ENCODE assay signal across 9 cellular contexts in the genomic region with DNA sequence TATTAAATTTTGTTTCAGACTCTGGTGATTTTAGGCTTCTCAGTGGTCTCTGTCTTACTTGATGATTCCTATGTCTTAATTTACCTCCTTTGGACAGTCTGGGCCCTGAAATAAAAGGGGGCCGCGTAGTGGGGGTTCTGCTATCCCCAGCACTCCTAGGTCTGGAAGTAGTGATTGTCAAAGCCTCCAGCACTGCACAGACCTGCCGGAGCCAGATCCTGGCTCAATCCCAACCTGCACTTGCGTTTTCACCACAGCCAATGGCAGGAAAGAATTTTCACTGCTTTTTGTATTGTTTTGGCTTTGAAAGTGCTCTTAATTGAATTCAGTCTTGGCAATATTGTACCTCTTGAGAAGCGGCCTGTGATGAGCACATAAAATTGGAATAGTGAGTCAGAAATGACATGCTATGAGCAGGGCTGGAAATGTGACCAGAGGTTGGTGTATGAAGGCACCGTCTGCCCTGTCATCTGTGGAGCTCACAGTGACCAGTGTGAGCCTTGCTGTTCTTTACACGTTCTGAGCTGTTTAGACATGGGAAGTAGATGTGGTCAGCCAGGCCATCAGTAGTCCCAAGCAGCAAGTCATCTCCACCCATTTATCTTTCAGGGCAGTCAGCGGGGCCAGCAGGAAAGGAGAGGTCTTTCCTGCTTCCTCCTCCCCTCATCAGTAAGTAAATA. TPM values are rescaled to one million over a fixed set of nuclear protein-coding genes. Genes with fewer than 3 reads are reported as not detected.
DNase-seq lines count a peak whose midpoint lies in the region; ATAC-seq and TF ChIP-seq lines count a peak whose summit lies in the region.
"Had no signal": no experiment of that assay in that cellular context is flagged by ENCODE, and none has a peak within 500 bp of the region (broad histone marks: within the 10 kb centered on the region; RNA-seq: fewer than 3 reads in every experiment).

No MANE protein-coding gene starts in this region.

- no peak overlapping the region for H3K4me3 ChIP-seq in thyroid gland (replicated peaks in 1 of 3)

- 35 to 42% methylated on average over 8 of the region's 8 CpGs for WGBS in thyroid gland, 2 donors

- intact Hi-C loops in activated CD8-positive, alpha-beta T cell treated with anti-CD3 and anti-CD28 coated beads for 36 hours (cut with micrococcal nuclease), result no loop called here
- intact Hi-C loops in thyroid gland (cut with DNase I), result no loop called here

- peaks cover 35 to 46% of the 10 kb centered on the region in 2 donors for H3K36me3 ChIP-seq in thyroid gland

- peaks cover 5% of the 10 kb centered on the region for H3K4me1 Mint-ChIP-seq in activated naive CD4-positive, alpha-beta T cell treated with anti-CD3 and anti-CD28 coated beads, Interleukin-2, amount 50 U/mL, for 24 hours
- H3K4me1 Mint-ChIP-seq in activated CD8-positive, alpha-beta T cell treated with anti-CD3 and anti-CD28 coated beads for 36 hours (ENCODE audit: low read depth), result peaks cover 9% of the 10 kb centered on the region
- peaks cover 8% of the 10 kb centered on the region for H3K4me1 Mint-ChIP-seq in nephron progenitor cell

- no peaks in the 10 kb centered on the region for H3K9me3 Mint-ChIP-seq in activated naive CD4-positive, alpha-beta T cell treated with anti-CD3 and anti-CD28 coated beads, Interleukin-2, amount 50 U/mL, for 24 hours
- H3K9me3 Mint-ChIP-seq in activated CD8-positive, alpha-beta T cell treated with anti-CD3 and anti-CD28 coated beads for 36 hours, result no peaks in the 10 kb centered on the region
- H3K9me3 Mint-ChIP-seq in nephron progenitor cell, result no peaks in the 10 kb centered on the region

- CTCF ChIA-PET in activated CD8-positive, alpha-beta T cell treated with anti-CD3 and anti-CD28 coated beads for 36 hours (lab: Charles Lee), result no interaction called here

- no peak for TF ChIP-seq CTCF in activated CD8-positive, alpha-beta T cell treated with anti-CD3 and anti-CD28 coated beads for 36 hours (IDR thresholded peaks at IDR 0.05)
- TF ChIP-seq CTCF in thyroid gland (IDR thresholded peaks at IDR 0.05) (no peak), nephron progenitor cell (IDR thresholded peaks at IDR 0.05) (no peak)

- peak overlapping the region; percentile 86 to 90 (median 89) for H3K27ac ChIP-seq in thyroid gland

- no peak for ATAC-seq in activated CD8-positive, alpha-beta T cell treated with anti-CD3 and anti-CD28 coated beads for 36 hours
- ATAC-seq in HG02973 (IDR thresholded peaks at IDR 0.05; ENCODE audit: unreplicated experiment), result no peak

- peaks cover 15% of the 10 kb centered on the region for H3K36me3 Mint-ChIP-seq in activated naive CD4-positive, alpha-beta T cell treated with anti-CD3 and anti-CD28 coated beads, Interleukin-2, amount 50 U/mL, for 24 hours
- H3K36me3 Mint-ChIP-seq in activated CD8-positive, alpha-beta T cell treated with anti-CD3 and anti-CD28 coated beads for 36 hours (ENCODE audit: low read depth), result peaks cover 47% of the 10 kb centered on the region
- peaks cover 57% of the 10 kb centered on the region for H3K36me3 Mint-ChIP-seq in nephron progenitor cell (ENCODE audit: low read depth)

- no peaks in the 10 kb centered on the region for H3K27me3 Mint-ChIP-seq in activated naive CD4-positive, alpha-beta T cell treated with anti-CD3 and anti-CD28 coated beads, Interleukin-2, amount 50 U/mL, for 24 hours
- no peaks in the 10 kb centered on the region for H3K27me3 Mint-ChIP-seq in activated CD8-positive, alpha-beta T cell treated with anti-CD3 and anti-CD28 coated beads for 36 hours
- no peaks in the 10 kb centered on the region for H3K27me3 Mint-ChIP-seq in nephron progenitor cell (ENCODE audit: low read depth, poor library complexity)

- H3K27ac Mint-ChIP-seq in activated naive CD4-positive, alpha-beta T cell treated with anti-CD3 and anti-CD28 coated beads, Interleukin-2, amount 50 U/mL, for 24 hours, result peak overlapping the region; percentile 80
- H3K27ac Mint-ChIP-seq in activated CD8-positive, alpha-beta T cell treated with anti-CD3 and anti-CD28 coated beads for 36 hours, result peak overlapping the region; percentile 70
- H3K27ac Mint-ChIP-seq in nephron progenitor cell, result no peak overlapping the region

- no peak overlapping the region for H3K4me3 Mint-ChIP-seq in activated naive CD4-positive, alpha-beta T cell treated with anti-CD3 and anti-CD28 coated beads, Interleukin-2, amount 50 U/mL, for 24 hours
- no peak overlapping the region for H3K4me3 Mint-ChIP-seq in activated CD8-positive, alpha-beta T cell treated with anti-CD3 and anti-CD28 coated beads for 36 hours
- H3K4me3 Mint-ChIP-seq in nephron progenitor cell, result no peak overlapping the region

- POLR2A ChIA-PET in activated CD8-positive, alpha-beta T cell treated with anti-CD3 and anti-CD28 coated beads for 36 hours (lab: Charles Lee), result interaction anchor here (1.3 to 2.6 kb wide), 4 partner anchors 8 to 35 kb away, joined by 4 to 9 read pairs (median 4); no protein-coding TSS in a partner anchor

- no peak for DNase-seq in activated naive CD4-positive, alpha-beta T cell treated with anti-CD3 and anti-CD28 coated beads, Interleukin-2, amount 50 U/mL, for 16 hours
- no peak for DNase-seq in activated CD8-positive, alpha-beta T cell treated with anti-CD3 and anti-CD28 coated beads for 36 hours
- DNase-seq in inferior parietal cortex (ENCODE audit: extremely low spot score) (peak; percentile 38), thyroid gland (peak; percentile 87), nephron progenitor cell (no peak), SHP77 (lab: John Stamatoyannopoulos, UW) (no peak)
- DNase-seq: small intestine had no signal

- TF ChIP-seq POLR2A in thyroid gland (IDR thresholded peaks at IDR 0.05), result no peak

- peaks cover 32 to 37% of the 10 kb centered on the region in 2 donors for H3K4me1 ChIP-seq in thyroid gland

- no peaks in the 10 kb centered on the region for H3K27me3 ChIP-seq in thyroid gland

- no peaks in the 10 kb centered on the region for H3K9me3 ChIP-seq in thyroid gland

RNA-seq across cellular contexts. Expression of gene SECISBP2, which starts 41.5 kb away (rescaled TPM):
- total RNA-seq in activated CD8-positive, alpha-beta T cell treated with anti-CD3 and anti-CD28 coated beads for 36 hours, result 10 to 100 TPM; 40.4 to 42.5 TPM
- total RNA-seq in thyroid gland, result 100 to 1,000 TPM in 1 of 4 donors, 10 to 100 TPM in 3; 77.1 to 110 (median 90.6) TPM

RNA-seq across cellular contexts. Expression of gene CKS2, which starts 48.8 kb away (rescaled TPM):
- total RNA-seq in activated CD8-positive, alpha-beta T cell treated with anti-CD3 and anti-CD28 coated beads for 36 hours, result 100 to 1,000 TPM; 221 to 230 TPM
- total RNA-seq in thyroid gland, result 10 to 100 TPM in 2 of 4 donors, 1 to 10 TPM in 2; 2.8 to 16.3 (median 11.2) TPM

Comparison
In these comparisons a context has a peak if more than half of its experiments do, and no peak if none do; other contexts are left out.
1. DNase-seq: peak in inferior parietal cortex (single experiment) and thyroid gland (2 of 2); none in activated naive CD4-positive, alpha-beta T cell treated with anti-CD3 and anti-CD28 coated beads, Interleukin-2, amount 50 U/mL, for 16 hours (single experiment), activated CD8-positive, alpha-beta T cell treated with anti-CD3 and anti-CD28 coated beads for 36 hours (single experiment), nephron progenitor cell (single experiment) and SHP77 (0 of 2).
2. RNA of gene CKS2, which starts 48.8 kb away (total RNA-seq): 221 to 230 TPM in activated CD8-positive, alpha-beta T cell treated with anti-CD3 and anti-CD28 coated beads for 36 hours; 2.8 to 16.3 TPM in thyroid gland; every median in the first group is over 10 times any median in the second.